In the genomic region with DNA sequence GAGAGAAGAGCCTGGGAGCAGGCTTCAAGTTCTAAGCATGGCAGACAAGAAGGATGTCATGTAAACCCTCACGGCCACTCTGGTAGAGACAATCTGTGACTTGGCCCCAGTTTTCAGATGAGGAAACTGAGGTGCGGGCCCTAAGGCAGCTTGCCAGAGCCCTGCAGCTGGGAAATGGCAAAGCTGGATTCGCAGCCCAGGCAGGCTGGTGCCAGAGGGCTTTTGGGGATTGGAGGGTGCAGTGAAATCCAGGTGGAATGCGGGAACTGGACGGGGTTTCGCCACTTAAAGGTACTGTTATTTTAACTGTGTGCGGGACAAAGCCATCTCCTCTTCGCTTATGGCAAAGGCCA, we compare ENCODE assay signal across 1 cellular context.
TF ChIP-seq lines count a peak whose summit lies in the region.

No MANE protein-coding gene starts in this region.

TF ChIP-seq in GM12878, 131 proteins besides CTCF, POLR2A, EP300 and RAD21:
- TF ChIP-seq FOXK2 (IDR thresholded peaks at IDR 0.05): no peak
- TF ChIP-seq LARP7 (IDR thresholded peaks at IDR 0.05): no peak
- TF ChIP-seq RCOR1 (conservative IDR thresholded peaks at IDR 0.05; ENCODE audit: low read depth, low read length): no peak
- TF ChIP-seq ESRRA (IDR thresholded peaks at IDR 0.05; ENCODE audit: low read length): no peak
- TF ChIP-seq, protein P1, sequence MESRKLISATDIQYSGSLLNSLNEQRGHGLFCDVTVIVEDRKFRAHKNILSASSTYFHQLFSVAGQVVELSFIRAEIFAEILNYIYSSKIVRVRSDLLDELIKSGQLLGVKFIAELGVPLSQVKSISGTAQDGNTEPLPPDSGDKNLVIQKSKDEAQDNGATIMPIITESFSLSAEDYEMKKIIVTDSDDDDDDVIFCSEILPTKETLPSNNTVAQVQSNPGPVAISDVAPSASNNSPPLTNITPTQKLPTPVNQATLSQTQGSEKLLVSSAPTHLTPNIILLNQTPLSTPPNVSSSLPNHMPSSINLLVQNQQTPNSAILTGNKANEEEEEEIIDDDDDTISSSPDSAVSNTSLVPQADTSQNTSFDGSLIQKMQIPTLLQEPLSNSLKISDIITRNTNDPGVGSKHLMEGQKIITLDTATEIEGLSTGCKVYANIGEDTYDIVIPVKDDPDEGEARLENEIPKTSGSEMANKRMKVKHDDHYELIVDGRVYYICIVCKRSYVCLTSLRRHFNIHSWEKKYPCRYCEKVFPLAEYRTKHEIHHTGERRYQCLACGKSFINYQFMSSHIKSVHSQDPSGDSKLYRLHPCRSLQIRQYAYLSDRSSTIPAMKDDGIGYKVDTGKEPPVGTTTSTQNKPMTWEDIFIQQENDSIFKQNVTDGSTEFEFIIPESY (IDR thresholded peaks at IDR 0.05): no peak
- TF ChIP-seq RAD51 (IDR thresholded peaks at IDR 0.05): no peak
- TF ChIP-seq ZNF207 (IDR thresholded peaks at IDR 0.05; ENCODE audit: borderline replicate concordance): no peak
- TF ChIP-seq FOS (IDR thresholded peaks at IDR 0.05; ENCODE audit: borderline replicate concordance, extremely low read depth, insufficient read length): no peak
- no peak for TF ChIP-seq NR2F1 (conservative IDR thresholded peaks at IDR 0.05)
- TF ChIP-seq IKZF2 (IDR thresholded peaks at IDR 0.05): no peak
- TF ChIP-seq, protein P2, sequence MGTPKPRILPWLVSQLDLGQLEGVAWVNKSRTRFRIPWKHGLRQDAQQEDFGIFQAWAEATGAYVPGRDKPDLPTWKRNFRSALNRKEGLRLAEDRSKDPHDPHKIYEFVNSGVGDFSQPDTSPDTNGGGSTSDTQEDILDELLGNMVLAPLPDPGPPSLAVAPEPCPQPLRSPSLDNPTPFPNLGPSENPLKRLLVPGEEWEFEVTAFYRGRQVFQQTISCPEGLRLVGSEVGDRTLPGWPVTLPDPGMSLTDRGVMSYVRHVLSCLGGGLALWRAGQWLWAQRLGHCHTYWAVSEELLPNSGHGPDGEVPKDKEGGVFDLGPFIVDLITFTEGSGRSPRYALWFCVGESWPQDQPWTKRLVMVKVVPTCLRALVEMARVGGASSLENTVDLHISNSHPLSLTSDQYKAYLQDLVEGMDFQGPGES (IDR thresholded peaks at IDR 0.05): no peak
- TF ChIP-seq, protein P3, sequence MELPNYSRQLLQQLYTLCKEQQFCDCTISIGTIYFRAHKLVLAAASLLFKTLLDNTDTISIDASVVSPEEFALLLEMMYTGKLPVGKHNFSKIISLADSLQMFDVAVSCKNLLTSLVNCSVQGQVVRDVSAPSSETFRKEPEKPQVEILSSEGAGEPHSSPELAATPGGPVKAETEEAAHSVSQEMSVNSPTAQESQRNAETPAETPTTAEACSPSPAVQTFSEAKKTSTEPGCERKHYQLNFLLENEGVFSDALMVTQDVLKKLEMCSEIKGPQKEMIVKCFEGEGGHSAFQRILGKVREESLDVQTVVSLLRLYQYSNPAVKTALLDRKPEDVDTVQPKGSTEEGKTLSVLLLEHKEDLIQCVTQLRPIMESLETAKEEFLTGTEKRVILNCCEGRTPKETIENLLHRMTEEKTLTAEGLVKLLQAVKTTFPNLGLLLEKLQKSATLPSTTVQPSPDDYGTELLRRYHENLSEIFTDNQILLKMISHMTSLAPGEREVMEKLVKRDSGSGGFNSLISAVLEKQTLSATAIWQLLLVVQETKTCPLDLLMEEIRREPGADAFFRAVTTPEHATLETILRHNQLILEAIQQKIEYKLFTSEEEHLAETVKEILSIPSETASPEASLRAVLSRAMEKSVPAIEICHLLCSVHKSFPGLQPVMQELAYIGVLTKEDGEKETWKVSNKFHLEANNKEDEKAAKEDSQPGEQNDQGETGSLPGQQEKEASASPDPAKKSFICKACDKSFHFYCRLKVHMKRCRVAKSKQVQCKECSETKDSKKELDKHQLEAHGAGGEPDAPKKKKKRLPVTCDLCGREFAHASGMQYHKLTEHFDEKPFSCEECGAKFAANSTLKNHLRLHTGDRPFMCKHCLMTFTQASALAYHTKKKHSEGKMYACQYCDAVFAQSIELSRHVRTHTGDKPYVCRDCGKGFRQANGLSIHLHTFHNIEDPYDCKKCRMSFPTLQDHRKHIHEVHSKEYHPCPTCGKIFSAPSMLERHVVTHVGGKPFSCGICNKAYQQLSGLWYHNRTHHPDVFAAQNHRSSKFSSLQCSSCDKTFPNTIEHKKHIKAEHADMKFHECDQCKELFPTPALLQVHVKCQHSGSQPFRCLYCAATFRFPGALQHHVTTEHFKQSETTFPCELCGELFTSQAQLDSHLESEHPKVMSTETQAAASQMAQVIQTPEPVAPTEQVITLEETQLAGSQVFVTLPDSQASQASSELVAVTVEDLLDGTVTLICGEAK (IDR thresholded peaks at IDR 0.05; ENCODE audit: borderline replicate concordance): no peak
- TF ChIP-seq BMI1 (IDR thresholded peaks at IDR 0.05; ENCODE audit: borderline replicate concordance): no peak
- no peak for TF ChIP-seq SP1 (IDR thresholded peaks at IDR 0.05; ENCODE audit: low read depth, low read length)
- TF ChIP-seq, protein P4, sequence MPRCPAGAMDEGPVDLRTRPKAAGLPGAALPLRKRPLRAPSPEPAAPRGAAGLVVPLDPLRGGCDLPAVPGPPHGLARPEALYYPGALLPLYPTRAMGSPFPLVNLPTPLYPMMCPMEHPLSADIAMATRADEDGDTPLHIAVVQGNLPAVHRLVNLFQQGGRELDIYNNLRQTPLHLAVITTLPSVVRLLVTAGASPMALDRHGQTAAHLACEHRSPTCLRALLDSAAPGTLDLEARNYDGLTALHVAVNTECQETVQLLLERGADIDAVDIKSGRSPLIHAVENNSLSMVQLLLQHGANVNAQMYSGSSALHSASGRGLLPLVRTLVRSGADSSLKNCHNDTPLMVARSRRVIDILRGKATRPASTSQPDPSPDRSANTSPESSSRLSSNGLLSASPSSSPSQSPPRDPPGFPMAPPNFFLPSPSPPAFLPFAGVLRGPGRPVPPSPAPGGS (IDR thresholded peaks at IDR 0.05; ENCODE audit: borderline replicate concordance, insufficient read depth, low read depth, low read length, poor library complexity, severe bottlenecking): no peak
- TF ChIP-seq ZNF384 (IDR thresholded peaks at IDR 0.05; ENCODE audit: borderline replicate concordance, low read depth, low read length): no peak
- no peak for TF ChIP-seq RB1 (IDR thresholded peaks at IDR 0.05; ENCODE audit: borderline replicate concordance)
